ENCODE assay signal across 9 cellular contexts in the genomic region with DNA sequence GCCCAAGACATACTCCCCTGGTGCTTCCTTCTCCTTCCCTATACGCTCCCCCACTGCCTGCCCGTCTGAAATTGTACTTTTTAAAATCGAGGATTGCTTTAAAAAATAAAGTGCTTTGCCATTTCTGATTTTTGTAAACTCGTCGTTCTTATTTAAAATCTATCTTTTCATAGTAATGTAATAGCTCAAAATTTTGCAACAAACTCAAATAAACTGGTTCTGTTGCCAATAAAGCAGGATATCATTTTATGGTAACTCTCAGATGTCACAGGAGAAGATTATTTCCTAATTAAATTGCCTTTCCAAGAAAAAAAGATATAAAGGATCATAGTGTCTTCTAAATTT. TPM values are rescaled to one million over a fixed set of nuclear protein-coding genes. Genes with fewer than 3 reads are reported as not detected.
DNase-seq lines count a peak whose midpoint lies in the region; ATAC-seq, FAIRE-seq and TF ChIP-seq lines count a peak whose summit lies in the region.
"Had no signal": no experiment of that assay in that cellular context is flagged by ENCODE, and none has a peak within 500 bp of the region (broad histone marks: within the 10 kb centered on the region; RNA-seq: fewer than 3 reads in every experiment).

No MANE protein-coding gene starts in this region.

- H4K91ac ChIP-seq in neuronal stem cell (ENCODE audit: low read depth, low read length, poor library complexity): no peak overlapping the region

- no peak overlapping the region for H4K8ac ChIP-seq in neuronal stem cell (ENCODE audit: low read depth, low read length)

- no peak overlapping the region for H3K27ac ChIP-seq in CD4-positive, CD25-positive, alpha-beta regulatory T cell (ENCODE audit: insufficient read depth, low read length, poor library complexity, severe bottlenecking)
- peak overlapping the region; percentile 92 for H3K27ac ChIP-seq in OCI-LY3 (ENCODE audit: low read length)
- peak overlapping the region; percentile 99 for H3K27ac ChIP-seq in neuronal stem cell (replicated peaks; ENCODE audit: low read length)

- H3K4me1 Mint-ChIP-seq in CD4-positive, CD25-positive, alpha-beta regulatory T cell: peaks cover 0 to 12% (median 8%) of the 10 kb centered on the region in 4 donors

- peaks cover 60% of the 10 kb centered on the region for H3K27me3 Mint-ChIP-seq in CD4-positive, CD25-positive, alpha-beta regulatory T cell

- peaks cover 0 to 3% (median 0%) of the 10 kb centered on the region in 7 donors for H3K9me3 Mint-ChIP-seq in CD4-positive, CD25-positive, alpha-beta regulatory T cell

- FAIRE-seq in endometrium (lab: Jason Lieb, UNC): peak; percentile 18

- no peak overlapping the region for H2BK12ac ChIP-seq in neuronal stem cell (ENCODE audit: low read length)

- no peak overlapping the region for H3K4ac ChIP-seq in neuronal stem cell (ENCODE audit: low read length)

- H3K27ac Mint-ChIP-seq in CD4-positive, CD25-positive, alpha-beta regulatory T cell: no peak overlapping the region

- peak overlapping the region; percentile 98 for H2BK5ac ChIP-seq in neuronal stem cell (ENCODE audit: low read length)

- TF ChIP-seq CTCF in OCI-LY3 (IDR thresholded peaks at IDR 0.05; ENCODE audit: low read depth, low read length): no peak

- H2BK15ac ChIP-seq in neuronal stem cell (ENCODE audit: low read length): no peak overlapping the region

- DNase-seq in CD4-positive, CD25-positive, alpha-beta regulatory T cell: no peak
- DNase-seq in neuronal stem cell (ENCODE audit: low spot score) (no peak), NCI-H774 (lab: John Stamatoyannopoulos, UW) (no peak), SHP77 (lab: John Stamatoyannopoulos, UW) (no peak)
- DNase-seq: NK-92 treated with Interleukin-12 subunit alpha and Interleukin-12 subunit beta, amount 100 ng/mL, for 24 hours had no signal

- peak overlapping the region; percentile 83 for H3K4me2 ChIP-seq in OCI-LY3 (ENCODE audit: low read length)
- H3K4me2 ChIP-seq in neuronal stem cell (ENCODE audit: insufficient read depth, low read length, poor library complexity, severe bottlenecking): peak overlapping the region; percentile 81

- H3K9ac ChIP-seq in OCI-LY3 (ENCODE audit: low read length) (peak overlapping the region; percentile 97), neuronal stem cell (ENCODE audit: low read depth, low read length, poor library complexity) (peak overlapping the region; percentile 83)

- H3K79me2 ChIP-seq in OCI-LY3 (ENCODE audit: low read length): peaks cover 10% of the 10 kb centered on the region

- no peak overlapping the region for H2AK5ac ChIP-seq in neuronal stem cell (ENCODE audit: low read depth, low read length)

- H3K4me1 ChIP-seq in CD4-positive, CD25-positive, alpha-beta regulatory T cell (ENCODE audit: control insufficient read depth, insufficient read depth, low read length, poor library complexity, severe bottlenecking): peaks cover 13% of the 10 kb centered on the region
- H3K4me1 ChIP-seq in OCI-LY3 (ENCODE audit: low read length) (peaks cover 18% of the 10 kb centered on the region), neuronal stem cell (ENCODE audit: control insufficient read depth in 2 of 2, insufficient read depth in 1 of 2, low read depth in 1 of 2, low read length in 2 of 2) (peaks cover 0 to 16% of the 10 kb centered on the region in 2 donors)

- no peak overlapping the region for H3K4me3 ChIP-seq in CD4-positive, CD25-positive, alpha-beta regulatory T cell (ENCODE audit: low read depth, low read length)
- H3K4me3 ChIP-seq in OCI-LY3 (ENCODE audit: low read length) (peak overlapping the region; percentile 100), neuronal stem cell (ENCODE audit: low read length in 2 of 2) (peak overlapping the region; percentile 78 to 87)

- no peaks in the 10 kb centered on the region for H3K79me1 ChIP-seq in neuronal stem cell (ENCODE audit: low read depth, low read length)

- H3K9me3 ChIP-seq in CD4-positive, CD25-positive, alpha-beta regulatory T cell (ENCODE audit: control insufficient read depth in 2 of 2, low read length in 2 of 2): no peaks in the 10 kb centered on the region
- H3K9me3 ChIP-seq in OCI-LY3 (ENCODE audit: insufficient read depth, low read length) (no peaks in the 10 kb centered on the region), neuronal stem cell (replicated peaks in 1 of 2; ENCODE audit: control insufficient read depth in 2 of 2, insufficient read depth in 1 of 2, low read depth in 1 of 2, low read length in 2 of 2) (peaks cover 0 to 5% of the 10 kb centered on the region in 2 donors)

- peak overlapping the region; percentile 75; the same call in 1 of the 2 replicates for H2AFZ ChIP-seq in OCI-LY3 (ENCODE audit: low read depth, low read length)
- H2AFZ ChIP-seq in neuronal stem cell (ENCODE audit: low read length): peak overlapping the region; percentile 85

- no peaks in the 10 kb centered on the region for H3K36me3 Mint-ChIP-seq in CD4-positive, CD25-positive, alpha-beta regulatory T cell

- H3K14ac ChIP-seq in neuronal stem cell (ENCODE audit: low read length): peak overlapping the region; percentile 58

- H3K4me3 Mint-ChIP-seq in CD4-positive, CD25-positive, alpha-beta regulatory T cell: peak overlapping the region; percentile 53 to 86 (median 80)

- WGBS in neuronal stem cell (ENCODE audit: extremely low coverage in 2 of 2, insufficient read length in 2 of 2, insufficient replicate concordance in 1 of 2), 2 donors: no CpG with 5 or more reads among the region's 5 CpGs

- peak overlapping the region; percentile 98 for H3K18ac ChIP-seq in neuronal stem cell (ENCODE audit: low read length)

- ATAC-seq in CD4-positive, CD25-positive, alpha-beta regulatory T cell (ENCODE audit: low read depth in 2 of 2): no peak
- ATAC-seq in GM19351 (IDR thresholded peaks at IDR 0.05; ENCODE audit: unreplicated experiment) (no peak), HG03442 (IDR thresholded peaks at IDR 0.05; ENCODE audit: unreplicated experiment) (no peak)

- H3K23ac ChIP-seq in neuronal stem cell (ENCODE audit: low read depth, low read length, poor library complexity): peak overlapping the region; percentile 89

- peaks cover 33% of the 10 kb centered on the region for H3K27me3 ChIP-seq in CD4-positive, CD25-positive, alpha-beta regulatory T cell (ENCODE audit: control insufficient read depth, insufficient read depth, low read length)
- no peaks in the 10 kb centered on the region for H3K27me3 ChIP-seq in OCI-LY3 (ENCODE audit: low read depth, low read length)
- H3K27me3 ChIP-seq in neuronal stem cell (ENCODE audit: control insufficient read depth in 3 of 3, insufficient read depth in 3 of 3, low read depth in 1 of 3, low read length in 3 of 3): no peaks in the 10 kb centered on the region

- H3K36me3 ChIP-seq in CD4-positive, CD25-positive, alpha-beta regulatory T cell (ENCODE audit: control insufficient read depth, insufficient read depth, low read length): no peaks in the 10 kb centered on the region
- H3K36me3 ChIP-seq in OCI-LY3 (replicated peaks; ENCODE audit: low read depth, low read length): peaks cover 12% of the 10 kb centered on the region
- H3K36me3 ChIP-seq in neuronal stem cell (replicated peaks in 1 of 2; ENCODE audit: control insufficient read depth in 2 of 2, insufficient read depth in 2 of 2, low read length in 2 of 2): peaks cover 0 to 22% of the 10 kb centered on the region in 2 donors

- no peaks in the 10 kb centered on the region for H4K20me1 ChIP-seq in OCI-LY3 (ENCODE audit: insufficient read depth, low read length)

- H2BK120ac ChIP-seq in neuronal stem cell (ENCODE audit: low read depth, low read length): no peak overlapping the region

RNA-seq across cellular contexts. Expression of a gene that starts 1.3 kb away (rescaled TPM):
- 1.3 TPM for total RNA-seq in CD4-positive, CD25-positive, alpha-beta regulatory T cell
- polyA plus RNA-seq in CD4-positive, CD25-positive, alpha-beta regulatory T cell: 1 to 10 TPM in 1 of 4 donors, under 1 TPM in 3; 0.14 to 1.3 (median 0.54) TPM
- polyA plus RNA-seq in neuronal stem cell (2013, experiment 1 of 2): 466 TPM
- polyA plus RNA-seq in neuronal stem cell (2013, experiment 2 of 2): 470 TPM
